ENCODE assay signal across 8 cellular contexts in genomic region chr2:9975805-9976447, GRCh38. TPM values are rescaled to one million over a fixed set of nuclear protein-coding genes. Genes with fewer than 3 reads are reported as not detected.
DNase-seq lines count a peak whose midpoint lies in the region; ATAC-seq, FAIRE-seq and TF ChIP-seq lines count a peak whose summit lies in the region.

No MANE protein-coding gene starts in this region.

- intact Hi-C loops in endothelial cell of umbilical vein (cut with micrococcal nuclease), result loop anchor here (1.0 kb wide), 2 partner anchors 16 to 133 kb away; partner anchors contain the start of gene TAF1B
- intact Hi-C loops in sigmoid colon (cut with DNase I), result loop anchor here (5.0 kb wide), 1 partner anchor 471 kb away; the partner anchor contains the start of gene ODC1
- intact Hi-C loops in kidney (cut with DNase I), result no loop called here

- no peak overlapping the region for H3K9ac ChIP-seq in endothelial cell of umbilical vein (replicated peaks; ENCODE audit: extremely low read depth, insufficient read depth, low read length)
- H3K9ac ChIP-seq in kidney (ENCODE audit: low read length in 2 of 2), result no peak overlapping the region

- FAIRE-seq in endothelial cell of umbilical vein (lab: Jason Lieb, UNC) (peak; percentile 91), kidney (lab: Jason Lieb, UNC) (no peak)

- dilution Hi-C loops in endothelial cell of umbilical vein (cut with MboI; ENCODE audit: extremely low pct_ligation_motif_present, low sequenced_read_pairs), result no loop called here

- H3K4me1 ChIP-seq in endothelial cell of umbilical vein (ENCODE audit: control insufficient read depth, extremely low read depth, insufficient read depth, low read length), result peaks cover 37% of the 10 kb centered on the region
- peaks cover 0 to 34% (median 24%) of the 10 kb centered on the region in 4 donors for H3K4me1 ChIP-seq in sigmoid colon
- H3K4me1 ChIP-seq in kidney (ENCODE audit: control insufficient read depth in 1 of 2, insufficient read depth in 1 of 2, low read depth in 1 of 2, low read length in 2 of 2), result no peaks in the 10 kb centered on the region

- H3K9me3 ChIP-seq in endothelial cell of umbilical vein (replicated peaks; ENCODE audit: control insufficient read depth, insufficient read depth, low read length) (no peaks in the 10 kb centered on the region), sigmoid colon (no peaks in the 10 kb centered on the region), kidney (ENCODE audit: control insufficient read depth in 1 of 2, low read length in 2 of 2) (no peaks in the 10 kb centered on the region)

- BruUV-seq in endothelial cell of umbilical vein (replicated peaks; lab: Mats Ljungman, UMichigan), result no TSS peak

- H3K4me3 ChIP-seq in endothelial cell of umbilical vein (replicated peaks in 1 of 3; ENCODE audit: insufficient read depth in 1 of 3, low read depth in 1 of 3, low read length in 3 of 3) (no peak overlapping the region), sigmoid colon (no peak overlapping the region), kidney (ENCODE audit: low read length in 2 of 2) (no peak overlapping the region)

- no peak overlapping the region for H2AFZ ChIP-seq in endothelial cell of umbilical vein (ENCODE audit: low read depth, low read length)

- TF ChIP-seq POLR2A in endothelial cell of umbilical vein (IDR thresholded peaks at IDR 0.05; ENCODE audit: low read depth, low read length), result no peak
- no peak for TF ChIP-seq POLR2A in sigmoid colon (IDR thresholded peaks at IDR 0.05)

- no peaks in the 10 kb centered on the region for H4K20me1 ChIP-seq in endothelial cell of umbilical vein (replicated peaks; ENCODE audit: control insufficient read depth, extremely low read depth, insufficient read depth, low read length)

- H3K9me1 ChIP-seq in endothelial cell of umbilical vein (replicated peaks; ENCODE audit: control insufficient read depth, extremely low read depth, insufficient read depth, low read length), result no peaks in the 10 kb centered on the region

- peak overlapping the region; percentile 11 for H3K4me2 ChIP-seq in endothelial cell of umbilical vein (ENCODE audit: insufficient read depth, low read length)

- no peaks in the 10 kb centered on the region for H3K36me3 ChIP-seq in endothelial cell of umbilical vein (ENCODE audit: control insufficient read depth in 2 of 2, extremely low read depth in 1 of 2, insufficient read depth in 2 of 2, low read length in 2 of 2)
- no peaks in the 10 kb centered on the region for H3K36me3 ChIP-seq in sigmoid colon
- peaks cover 0 to 11% of the 10 kb centered on the region in 2 donors for H3K36me3 ChIP-seq in kidney (ENCODE audit: control insufficient read depth in 1 of 2, insufficient read depth in 2 of 2, low read length in 2 of 2)

- H3K27ac ChIP-seq in endothelial cell of umbilical vein (ENCODE audit: insufficient read depth, low read depth, low read length) (peak overlapping the region; percentile 2), sigmoid colon (peak overlapping the region; percentile 47 to 82 (median 76)), kidney (ENCODE audit: low read depth in 2 of 2, low read length in 2 of 2) (no peak overlapping the region)

- peak in 1 of 4 donors; percentile 29 for TF ChIP-seq EP300 in sigmoid colon (IDR thresholded peaks at IDR 0.05)

- CTCF ChIA-PET in endothelial cell of umbilical vein (lab: Charles Lee), result interaction anchor here (0.6 to 3.7 kb wide), 8 partner anchors 9 to 163 kb away, joined by 3 to 29 read pairs (median 4); no protein-coding TSS in a partner anchor

- POLR2A ChIA-PET in endothelial cell of umbilical vein (lab: Charles Lee), result no interaction called here

- WGBS in sigmoid colon, 2 donors, result 57 to 73% methylated on average over 9 of the region's 9 CpGs

- TF ChIP-seq CTCF in endothelial cell of umbilical vein (IDR thresholded peaks at IDR 0.05; ENCODE audit: extremely low read depth in 1 of 2, insufficient read depth in 1 of 2, low read depth in 1 of 2, low read length in 2 of 2) (no peak), sigmoid colon (IDR thresholded peaks at IDR 0.05) (no peak), kidney (IDR thresholded peaks at IDR 0.05; ENCODE audit: borderline replicate concordance, extremely low read depth, insufficient read depth) (no peak)

- H3K79me2 ChIP-seq in endothelial cell of umbilical vein (ENCODE audit: control insufficient read depth, insufficient read depth, low read length), result no peaks in the 10 kb centered on the region

- DNase-seq in GM03348 (ENCODE audit: low spot score), result peak; percentile 83
- DNase-seq in NCI-H460 (ENCODE audit: extremely low read depth, low read depth), result peak; percentile 87
- DNase-seq in endothelial cell of umbilical vein (ENCODE audit: low read depth, low spot score), result peak; percentile 97
- no peak for DNase-seq in sigmoid colon
- DNase-seq in central memory CD4-positive, alpha-beta T cell, result no peak
- DNase-seq in kidney, result no peak

- no peak for ATAC-seq in GM21528 (IDR thresholded peaks at IDR 0.05; ENCODE audit: low FRiP score, unreplicated experiment)
- ATAC-seq in HG03378 (IDR thresholded peaks at IDR 0.05; ENCODE audit: unreplicated experiment), result no peak

- H3K27me3 ChIP-seq in endothelial cell of umbilical vein (ENCODE audit: control insufficient read depth in 2 of 2, insufficient read depth in 2 of 2, low read length in 2 of 2) (no peaks in the 10 kb centered on the region), sigmoid colon (no peaks in the 10 kb centered on the region)

TF ChIP-seq in endothelial cell of umbilical vein, 7 proteins besides CTCF, POLR2A, EP300 and RAD21:
- TF ChIP-seq JUN (IDR thresholded peaks at IDR 0.05; ENCODE audit: borderline replicate concordance, insufficient read depth, insufficient read length, low read depth) (peak; percentile 99), MAX (IDR thresholded peaks at IDR 0.05; ENCODE audit: insufficient read depth, insufficient read length) (no peak), POLR2AphosphoS5 (IDR thresholded peaks at IDR 0.05; ENCODE audit: insufficient read depth, low read depth, low read length) (peak; percentile 69), MYC (IDR thresholded peaks at IDR 0.05; ENCODE audit: low read depth, low read length) (no peak), GATA2 (IDR thresholded peaks at IDR 0.05; ENCODE audit: insufficient read depth, insufficient read length, low read depth, low read length) (no peak), FOS (IDR thresholded peaks at IDR 0.05; ENCODE audit: borderline replicate concordance, insufficient read depth, low read length) (peak; percentile 98), EZH2 (IDR thresholded peaks at IDR 0.05; ENCODE audit: borderline replicate concordance, low read depth, low read length, severe bottlenecking) (no peak)
TF ChIP-seq in endothelial cell of umbilical vein: peak in this region for 3.

RNA-seq across cellular contexts. Expression of gene GRHL1, which starts 24.4 kb away (rescaled TPM):
- total RNA-seq in NCI-H460 (2014; rRNA removed; shearing (Covaris generic)), result 0.57 and 0.72 TPM in 2 replicates
- 0.42 and 2.1 TPM in 2 replicates for polyA plus RNA-seq in NCI-H460 (2014; cell fraction: nucleus; rRNA removed)
- total RNA-seq in endothelial cell of umbilical vein (0.85 and 1.1 TPM in 2 replicates), sigmoid colon (1 to 10 TPM; 1.4 to 4.2 (median 2.5) TPM), kidney (6.0 TPM)
- polyA plus RNA-seq in endothelial cell of umbilical vein (0.37 and 0.70 TPM in 2 replicates), sigmoid colon (under 1 TPM; under 0.01 to 0.55 (median 0.46) TPM), kidney (ENCODE audit: insufficient read depth, low read depth, low replicate concordance) (2.3 TPM)
- polyA plus RNA-seq in endothelial cell of umbilical vein (2011; cell fraction: cytosol; rRNA removed), result 0.52 and 0.68 TPM in 2 replicates
- 1.9 and 2.0 TPM in 2 replicates for polyA plus RNA-seq in endothelial cell of umbilical vein (2011; cell fraction: nucleus; rRNA removed)
- 0.46 and 1.1 TPM in 2 replicates for polyA plus RNA-seq in endothelial cell of umbilical vein (2012)
- polyA minus RNA-seq in endothelial cell of umbilical vein, result 1.5 and 3.2 TPM in 2 replicates
- polyA minus RNA-seq in endothelial cell of umbilical vein (2011; cell fraction: cytosol; rRNA and poly(A)+ RNA removed), result 3.3 TPM
- 1.1 and 2.2 TPM in 2 replicates for polyA minus RNA-seq in endothelial cell of umbilical vein (2011; cell fraction: nucleus; rRNA and poly(A)+ RNA removed)

Comparison
In these comparisons a context has a peak if more than half of its experiments do, and no peak if none do; other contexts are left out.
1. DNase-seq: peak in GM03348 (single experiment), NCI-H460 (single experiment) and endothelial cell of umbilical vein (single experiment); none in sigmoid colon (single experiment), central memory CD4-positive, alpha-beta T cell (single experiment) and kidney (single experiment).
2. H3K27ac ChIP-seq: peak in endothelial cell of umbilical vein (single experiment) and sigmoid colon (4 of 4); none in kidney (0 of 2).